In genomic region chr19:1825909-1826556, GRCh38 we compare ENCODE assay signal across 8 cellular contexts. TPM values are rescaled to one million over a fixed set of nuclear protein-coding genes. Genes with fewer than 3 reads are reported as not detected.
A peak's percentile ranks its signal among the peaks of the same experiment; 100 is the strongest.
DNase-seq lines count a peak whose midpoint lies in the region; ATAC-seq and TF ChIP-seq lines count a peak whose summit lies in the region.

No MANE protein-coding gene starts in this region.

- CTCF ChIA-PET in activated B cell treated with CpG ODN at 0.5 μM for 24 hours (lab: Charles Lee): interaction anchor here (0.7 to 2.3 kb wide), 22 partner anchors 10 to 359 kb away, joined by 3 to 28 read pairs (median 3); no protein-coding TSS in a partner anchor
- CTCF ChIA-PET in mammary epithelial cell (lab: Charles Lee; ENCODE audit: low non-redundant PET): interaction anchor here (0.5 to 1.1 kb wide), 3 partner anchors 12 to 1538 kb away, joined by 3 to 5 read pairs (median 3); no protein-coding TSS in a partner anchor

- dilution Hi-C loops in mammary epithelial cell (cut with HindIII; ENCODE audit: low sequenced_read_pairs): no loop called here

- no peaks in the 10 kb centered on the region for H3K9me3 Mint-ChIP-seq in activated B cell treated with CpG ODN at 0.5 μM for 24 hours

- intact Hi-C loops in activated B cell treated with CpG ODN at 0.5 μM for 24 hours (cut with micrococcal nuclease) (loop anchor here (1.0 to 2.0 kb wide), 3 partner anchors 13 to 280 kb away; partner anchors contain the start of gene ATP8B3), mammary epithelial cell (cut with micrococcal nuclease) (no loop called here)

- peaks cover 4% of the 10 kb centered on the region for H3K4me1 ChIP-seq in mammary epithelial cell (ENCODE audit: insufficient read depth, low read length)

- peaks cover 65% of the 10 kb centered on the region for H3K79me2 ChIP-seq in mammary epithelial cell (ENCODE audit: insufficient read depth, low read length)

- ATAC-seq in activated B cell treated with CpG ODN at 0.5 μM for 24 hours (ENCODE audit: low read depth): peak; percentile 93
- ATAC-seq in HG03565 (IDR thresholded peaks at IDR 0.05; ENCODE audit: unreplicated experiment): no peak
- no peak for ATAC-seq in HG03025 (IDR thresholded peaks at IDR 0.05; ENCODE audit: low FRiP score, unreplicated experiment)

- TF ChIP-seq CTCF in GM12872 (IDR thresholded peaks at IDR 0.05; ENCODE audit: insufficient read depth, low read depth, low read length) (peak; percentile 92), activated B cell treated with CpG ODN at 0.5 μM for 24 hours (IDR thresholded peaks at IDR 0.05) (no peak), mammary epithelial cell (conservative IDR thresholded peaks at IDR 0.05 in 1 of 2, IDR thresholded peaks at IDR 0.05 in 1 of 2; ENCODE audit: extremely low read depth in 1 of 2, insufficient read depth in 1 of 2, low read depth in 1 of 2, low read length in 2 of 2) (peak; percentile 83 to 95)

- no peak overlapping the region for H3K4me3 Mint-ChIP-seq in activated B cell treated with CpG ODN at 0.5 μM for 24 hours

- 7% methylated on average over 10 of the region's 15 CpGs for WGBS in mammary epithelial cell (ENCODE audit: low coverage, missing lambda C conversion rate)

- in situ Hi-C loops in mammary epithelial cell (cut with MboI; ENCODE audit: low sequenced_read_pairs in 2 of 2): no loop called here

- H3K9me3 ChIP-seq in mammary epithelial cell (replicated peaks; ENCODE audit: insufficient read depth, low read length): no peaks in the 10 kb centered on the region

- H3K27ac ChIP-seq in mammary epithelial cell (ENCODE audit: insufficient read depth, low read depth, low read length): no peak overlapping the region

- H2AFZ ChIP-seq in mammary epithelial cell (ENCODE audit: low read depth, low read length): no peak overlapping the region

- H3K27me3 Mint-ChIP-seq in activated B cell treated with CpG ODN at 0.5 μM for 24 hours: no peaks in the 10 kb centered on the region

- no peak overlapping the region for H3K4me3 ChIP-seq in mammary epithelial cell (replicated peaks in 1 of 3; ENCODE audit: insufficient read depth in 1 of 3, low read depth in 2 of 3, low read length in 3 of 3)

- H3K9ac ChIP-seq in mammary epithelial cell (ENCODE audit: insufficient read depth, low read length): no peak overlapping the region

- BruUV-seq in mammary epithelial cell (replicated peaks; lab: Mats Ljungman, UMichigan): no TSS peak

- peak; percentile 86 for DNase-seq in NAMALWA (ENCODE audit: low spot score)
- DNase-seq in activated B cell treated with CpG ODN at 0.5 μM for 24 hours: peak; percentile 72
- peak; percentile 41 for DNase-seq in mammary epithelial cell
- DNase-seq in inferior parietal cortex (ENCODE audit: extremely low spot score): peak; percentile 84
- DNase-seq in stimulated activated CD4-positive, alpha-beta T cell treated with anti-CD3 and anti-CD28 coated beads, Interleukin-15, amount 100 ng/mL, for 48 hours (ENCODE audit: low read depth in 2 of 2): peak; percentile 50 to 67

- H3K27me3 ChIP-seq in mammary epithelial cell (ENCODE audit: insufficient read depth, low read length): no peaks in the 10 kb centered on the region

- H3K4me1 Mint-ChIP-seq in activated B cell treated with CpG ODN at 0.5 μM for 24 hours: peaks cover 3% of the 10 kb centered on the region

- no peak overlapping the region for H3K27ac Mint-ChIP-seq in activated B cell treated with CpG ODN at 0.5 μM for 24 hours

- peaks cover 47% of the 10 kb centered on the region for H3K36me3 Mint-ChIP-seq in activated B cell treated with CpG ODN at 0.5 μM for 24 hours (ENCODE audit: low read depth)

- peaks cover 2% of the 10 kb centered on the region for H4K20me1 ChIP-seq in mammary epithelial cell (ENCODE audit: insufficient read depth, low read length)

- POLR2A ChIA-PET in activated B cell treated with CpG ODN at 0.5 μM for 24 hours (lab: Charles Lee): interaction anchor here (0.6 to 1.0 kb wide), 3 partner anchors 19 to 238 kb away, joined by 3 to 5 read pairs (median 3); no protein-coding TSS in a partner anchor

- peaks cover 2% of the 10 kb centered on the region for H3K36me3 ChIP-seq in mammary epithelial cell (ENCODE audit: insufficient read depth, low read length)

- peak overlapping the region; percentile 11 for H3K4me2 ChIP-seq in mammary epithelial cell (ENCODE audit: insufficient read depth, low read depth, low read length)

RNA-seq across cellular contexts. Expression of gene ATP8B3, which starts 14.0 kb away (rescaled TPM):
- total RNA-seq in activated B cell treated with CpG ODN at 0.5 μM for 24 hours (2.3 and 3.9 TPM in 2 replicates), mammary epithelial cell (1 to 10 TPM; 1.0 to 2.7 TPM)
- polyA plus RNA-seq in mammary epithelial cell: 5.3 TPM
- 10.5 TPM for polyA minus RNA-seq in mammary epithelial cell

RNA-seq across cellular contexts. Expression of gene REXO1, which starts 22.2 kb away (rescaled TPM):
- total RNA-seq in activated B cell treated with CpG ODN at 0.5 μM for 24 hours (56.3 and 69.6 TPM in 2 replicates), mammary epithelial cell (10 to 100 TPM; 11.3 to 41.0 TPM)
- polyA plus RNA-seq in mammary epithelial cell: 22.4 TPM
- polyA minus RNA-seq in mammary epithelial cell: 29.8 TPM

RNA-seq across cellular contexts. Expression of gene KLF16, which starts 37.3 kb away (rescaled TPM):
- 21.5 and 25.2 TPM in 2 replicates for total RNA-seq in activated B cell treated with CpG ODN at 0.5 μM for 24 hours
- total RNA-seq in mammary epithelial cell: 10 to 100 TPM; 13.7 to 56.2 TPM
- 11.9 TPM for polyA plus RNA-seq in mammary epithelial cell
- polyA minus RNA-seq in mammary epithelial cell: 11.0 TPM

RNA-seq across cellular contexts. Expression of gene ABHD17A, which starts 59.3 kb away (rescaled TPM):
- total RNA-seq in activated B cell treated with CpG ODN at 0.5 μM for 24 hours: 57.4 and 64.3 TPM in 2 replicates
- 10 to 100 TPM; 46.2 to 61.5 TPM for total RNA-seq in mammary epithelial cell
- polyA plus RNA-seq in mammary epithelial cell: 56.8 TPM
- polyA minus RNA-seq in mammary epithelial cell: 7.2 TPM
